Comparison of ENCODE assay signal across 1 cellular context in genomic region chr17:68600123-68600880, GRCh38.
TF ChIP-seq lines count a peak whose summit lies in the region.

No MANE protein-coding gene starts in this region.

TF ChIP-seq in HepG2, 621 proteins besides CTCF, POLR2A, EP300 and RAD21 (continued from another document and continues in another):
- TF ChIP-seq PAX8 (CRISPR knock-in tag; IDR thresholded peaks at IDR 0.05; ENCODE audit: borderline replicate concordance) (no peak), ZNF570 (CRISPR knock-in tag; IDR thresholded peaks at IDR 0.05; ENCODE audit: borderline replicate concordance) (no peak), SALL2 (CRISPR knock-in tag; IDR thresholded peaks at IDR 0.05) (peak; percentile 26; the same call in 1 of the 2 replicates), ARID2 (CRISPR knock-in tag; IDR thresholded peaks at IDR 0.05; ENCODE audit: borderline replicate concordance) (peak; percentile 93; the same call in 1 of the 2 replicates), HNF4A (CRISPR knock-in tag; IDR thresholded peaks at IDR 0.05) (no peak; the same call in 1 of the 2 replicates), BRD4 (CRISPR knock-in tag; IDR thresholded peaks at IDR 0.05) (no peak), ZNF740 (CRISPR knock-in tag; IDR thresholded peaks at IDR 0.05) (no peak; the same call in 1 of the 2 replicates), ZSCAN31 (CRISPR knock-in tag; IDR thresholded peaks at IDR 0.05; ENCODE audit: low read depth) (peak; percentile 72), ZNF18 (CRISPR knock-in tag; IDR thresholded peaks at IDR 0.05; ENCODE audit: insufficient replicate concordance) (no peak), IRX3 (CRISPR knock-in tag; IDR thresholded peaks at IDR 0.05; ENCODE audit: borderline replicate concordance, low read depth) (peak; percentile 76; the same call in 1 of the 2 replicates), NAIF1 (CRISPR knock-in tag; IDR thresholded peaks at IDR 0.05; ENCODE audit: borderline replicate concordance) (peak; percentile 82; the same call in 1 of the 2 replicates), IRF1 (CRISPR knock-in tag; IDR thresholded peaks at IDR 0.05; ENCODE audit: low read depth) (no peak), AFF4 (CRISPR knock-in tag; IDR thresholded peaks at IDR 0.05) (no peak; the same call in 1 of the 2 replicates), RXRA (CRISPR knock-in tag; IDR thresholded peaks at IDR 0.05) (peak; percentile 70), IRF9 (CRISPR knock-in tag; IDR thresholded peaks at IDR 0.05; ENCODE audit: borderline replicate concordance) (peak; percentile 58; the same call in 1 of the 2 replicates), SP140L (CRISPR knock-in tag; IDR thresholded peaks at IDR 0.05; ENCODE audit: borderline replicate concordance) (no peak), ZNF703 (CRISPR knock-in tag; IDR thresholded peaks at IDR 0.05; ENCODE audit: borderline replicate concordance) (no peak; the same call in none of the 2 replicates), ZFP62 (CRISPR knock-in tag; IDR thresholded peaks at IDR 0.05) (no peak), GRHL1 (CRISPR knock-in tag; conservative IDR thresholded peaks at IDR 0.05) (no peak), ZNF83 (CRISPR knock-in tag; IDR thresholded peaks at IDR 0.05; ENCODE audit: borderline replicate concordance) (no peak), E2F2 (CRISPR knock-in tag; IDR thresholded peaks at IDR 0.05; ENCODE audit: borderline replicate concordance) (peak; percentile 28; the same call in 1 of the 2 replicates), ZNF329 (CRISPR knock-in tag; IDR thresholded peaks at IDR 0.05; ENCODE audit: low read depth) (0 out of 2 replicates have a peak, but pooled peaks have one; percentile 18), ELF1 (CRISPR knock-in tag; IDR thresholded peaks at IDR 0.05) (no peak), ZNF224 (CRISPR knock-in tag; IDR thresholded peaks at IDR 0.05) (no peak), KDM3A (CRISPR knock-in tag; IDR thresholded peaks at IDR 0.05; ENCODE audit: low read depth) (peak; percentile 44; the same call in 1 of the 2 replicates), ZNF775 (CRISPR knock-in tag; IDR thresholded peaks at IDR 0.05; ENCODE audit: borderline replicate concordance) (no peak), NCOA1 (CRISPR knock-in tag; IDR thresholded peaks at IDR 0.05) (0 out of 2 replicates have a peak, but pooled peaks have one; percentile 9), HBP1 (CRISPR knock-in tag; IDR thresholded peaks at IDR 0.05; ENCODE audit: low read depth) (no peak), NR2C2 (CRISPR knock-in tag; IDR thresholded peaks at IDR 0.05; ENCODE audit: borderline replicate concordance) (peak; percentile 34; the same call in 1 of the 2 replicates), PAF1 (CRISPR knock-in tag; IDR thresholded peaks at IDR 0.05) (no peak), ZNF773 (CRISPR knock-in tag; IDR thresholded peaks at IDR 0.05; ENCODE audit: borderline replicate concordance) (no peak), ZNF33A (CRISPR knock-in tag; IDR thresholded peaks at IDR 0.05; ENCODE audit: borderline replicate concordance) (no peak), EZH2 (conservative IDR thresholded peaks at IDR 0.05; ENCODE audit: low read depth, low read length) (no peak), TCF7 (IDR thresholded peaks at IDR 0.05; ENCODE audit: low read depth) (no peak), TFAP4 (IDR thresholded peaks at IDR 0.05; ENCODE audit: borderline replicate concordance, low read depth) (peak; percentile 71; the same call in 1 of the 2 replicates), MXD3 (CRISPR knock-in tag; IDR thresholded peaks at IDR 0.05) (peak; percentile 45; the same call in 1 of the 2 replicates), SNRNP70 (IDR thresholded peaks at IDR 0.05; ENCODE audit: low read depth, low read length) (no peak), RBFOX2 (IDR thresholded peaks at IDR 0.05; ENCODE audit: low read depth, low read length) (peak; percentile 81), ZNF777 (CRISPR knock-in tag; IDR thresholded peaks at IDR 0.05) (peak; percentile 69), ZNF7 (CRISPR knock-in tag; IDR thresholded peaks at IDR 0.05) (no peak), HIVEP1 (CRISPR knock-in tag; IDR thresholded peaks at IDR 0.05) (peak; percentile 72; the same call in 1 of the 2 replicates), THAP11 (CRISPR knock-in tag; IDR thresholded peaks at IDR 0.05) (no peak), SUZ12 (IDR thresholded peaks at IDR 0.05; ENCODE audit: low read depth, low read length) (no peak), TERF1 (CRISPR knock-in tag; IDR thresholded peaks at IDR 0.05) (no peak), CREM (IDR thresholded peaks at IDR 0.05) (no peak), CREM (CRISPR knock-in tag; IDR thresholded peaks at IDR 0.05) (no peak; the same call in 1 of the 2 replicates), ZNF44 (CRISPR knock-in tag; IDR thresholded peaks at IDR 0.05) (no peak), ZMYM2 (CRISPR knock-in tag; IDR thresholded peaks at IDR 0.05) (0 out of 2 replicates have a peak, but pooled peaks have one; percentile 4), ZNF274 (CRISPR knock-in tag; IDR thresholded peaks at IDR 0.05) (peak; percentile 28; the same call in 1 of the 2 replicates), SIX1 (CRISPR knock-in tag; IDR thresholded peaks at IDR 0.05; ENCODE audit: borderline replicate concordance) (0 out of 2 replicates have a peak, but pooled peaks have one; percentile 15), ZNF691 (CRISPR knock-in tag; IDR thresholded peaks at IDR 0.05; ENCODE audit: borderline replicate concordance, low read depth) (peak; percentile 55), HOXD1 (CRISPR knock-in tag; IDR thresholded peaks at IDR 0.05) (peak; percentile 93), GABPA (IDR thresholded peaks at IDR 0.05; ENCODE audit: low read depth, low read length) (no peak), GABPA (CRISPR knock-in tag; IDR thresholded peaks at IDR 0.05; ENCODE audit: low read depth) (no peak)
